ENCODE assay signal across 1 cellular context in genomic region chr12:45369065-45369464, GRCh38.
TF ChIP-seq lines count a peak whose summit lies in the region.

No MANE protein-coding gene starts in this region.

TF ChIP-seq in HepG2, 621 proteins besides CTCF, POLR2A, EP300 and RAD21 (continued from another document):
- no peak for TF ChIP-seq PBX3 (CRISPR knock-in tag; IDR thresholded peaks at IDR 0.05; ENCODE audit: borderline replicate concordance)
- no peak for TF ChIP-seq FLYWCH1 (CRISPR knock-in tag; IDR thresholded peaks at IDR 0.05)
